Comparison of ENCODE assay signal across 11 cellular contexts in genomic region chr5:12357596-12357995, GRCh38.
"Had no signal": no experiment of that assay in that cellular context is flagged by ENCODE, and none has a peak within 500 bp of the region (broad histone marks: within the 10 kb centered on the region; RNA-seq: fewer than 3 reads in every experiment).

No MANE protein-coding gene starts in this region.

- H3K4me1 ChIP-seq: HAP-1 had no signal

- H3K4me3 ChIP-seq: GM23248, GM23338, HAP-1 had no signal

- DNase-seq: GM23248, GOT3, H7, H9, HCEC 1CT, HFFc6 had no signal

- FAIRE-seq: H1, H54 had no signal

- H3K4me2 ChIP-seq: GM23338 had no signal

- ATAC-seq: GM23338, HCT116 had no signal

- H3K27ac Mint-ChIP-seq: GM23338, HFFc6 had no signal

- H3K27ac ChIP-seq: GM23248 had no signal

- H3K9ac ChIP-seq: GM23248 had no signal

- H3K4me3 Mint-ChIP-seq: GM23338, H9, HFFc6 had no signal

- H2AFZ ChIP-seq: GM23248 had no signal

- H3K36me3 ChIP-seq: HAP-1 had no signal
